ENCODE assay signal across 23 cellular contexts in genomic region chr7:154873722-154874121, GRCh38.
DNase-seq lines count a peak whose midpoint lies in the region; ATAC-seq, FAIRE-seq and TF ChIP-seq lines count a peak whose summit lies in the region.
"Had no signal": no experiment of that assay in that cellular context is flagged by ENCODE, and none has a peak within 500 bp of the region (broad histone marks: within the 10 kb centered on the region; RNA-seq: fewer than 3 reads in every experiment).

No MANE protein-coding gene starts in this region.

- H2BK12ac ChIP-seq in H1 (ENCODE audit: low read depth, low read length): peak overlapping the region; percentile 75; the same call in 1 of the 2 replicates

- H2BK20ac ChIP-seq in IMR-90 (ENCODE audit: low read depth, low read length) (no peak overlapping the region), H1 (ENCODE audit: low read length) (peak overlapping the region; percentile 61; the same call in 1 of the 2 replicates)

- H2BK15ac ChIP-seq in IMR-90 (ENCODE audit: low read depth, low read length) (no peak overlapping the region), H1 (ENCODE audit: low read length) (peak overlapping the region; percentile 81; the same call in 1 of the 2 replicates)

- H3K56ac ChIP-seq in IMR-90 (ENCODE audit: extremely low read depth, insufficient read depth, low read length) (no peak overlapping the region), H1 (replicated peaks; ENCODE audit: insufficient read length, low read depth, low read length) (no peak overlapping the region)

- H3K23ac ChIP-seq in IMR-90 (ENCODE audit: low read depth, low read length) (no peak overlapping the region), H1 (ENCODE audit: insufficient read length) (no peak overlapping the region)

- ATAC-seq in IMR-90 (ENCODE audit: low read depth) (no peak), HG02798 (IDR thresholded peaks at IDR 0.05; ENCODE audit: poor library complexity, unreplicated experiment) (no peak)
- ATAC-seq: A549; CD8-positive, alpha-beta T cell had no signal

- H3F3A ChIP-seq in smooth muscle cell (ENCODE audit: low read depth): no peaks in the 10 kb centered on the region

- 0 out of 2 replicates have a peak, but pooled peaks cover 4% of the 10 kb centered on the region for H3K23me2 ChIP-seq in H1 (ENCODE audit: low read depth, low read length)

- H3K27ac ChIP-seq in IMR-90 (ENCODE audit: insufficient read depth, low read length): no peak overlapping the region
- no peak overlapping the region for H3K27ac ChIP-seq in H1 (ENCODE audit: low read depth, low read length)
- peak overlapping the region; percentile 12 for H3K27ac ChIP-seq in mesodermal cell (ENCODE audit: low read depth, low read length, severe bottlenecking)
- no peak overlapping the region for H3K27ac ChIP-seq in smooth muscle cell (ENCODE audit: low read depth)
- H3K27ac ChIP-seq in tibial nerve: no peak overlapping the region
- H3K27ac ChIP-seq: A549, C4-2B, HL-60 had no signal

- H2AK5ac ChIP-seq in IMR-90 (ENCODE audit: low read depth, low read length): no peak overlapping the region
- peak overlapping the region; percentile 13; the same call in 1 of the 2 replicates for H2AK5ac ChIP-seq in H1 (ENCODE audit: low read depth, low read length)

- TF ChIP-seq RAD21 in IMR-90 (IDR thresholded peaks at IDR 0.05; ENCODE audit: low read length) (no peak), H1 (IDR thresholded peaks at IDR 0.05 in 1 of 2, conservative IDR thresholded peaks at IDR 0.05 in 1 of 2; ENCODE audit: low read depth in 2 of 2, low read length in 2 of 2) (no peak)

- no peaks in the 10 kb centered on the region for H3K79me1 ChIP-seq in IMR-90 (ENCODE audit: low read depth in 1 of 2, low read length in 2 of 2)
- H3K79me1 ChIP-seq in H1 (ENCODE audit: low read depth, low read length): 0 out of 2 replicates have a peak, but pooled peaks cover 3% of the 10 kb centered on the region

- H3K4ac ChIP-seq in IMR-90 (ENCODE audit: low read depth, low read length) (no peak overlapping the region), H1 (replicated peaks; ENCODE audit: insufficient read length, low read depth, low read length) (peak overlapping the region; percentile 14)

- peaks cover 38% of the 10 kb centered on the region for H3K27me3 Mint-ChIP-seq in activated T-cell treated with anti-CD3 and anti-CD28 coated beads, Interleukin-2, amount 50 U/mL, for 24 hours

- H3K27me3 ChIP-seq in IMR-90 (ENCODE audit: control insufficient read depth, insufficient read depth, low read length): no peaks in the 10 kb centered on the region
- H3K27me3 ChIP-seq in H1 (replicated peaks in 1 of 4; ENCODE audit: control insufficient read depth in 3 of 4, extremely low read depth in 1 of 4, insufficient read depth in 3 of 4, low read length in 3 of 4): no peaks in the 10 kb centered on the region
- no peaks in the 10 kb centered on the region for H3K27me3 ChIP-seq in smooth muscle cell (ENCODE audit: low read depth)
- no peaks in the 10 kb centered on the region for H3K27me3 ChIP-seq in tibial nerve
- H3K27me3 ChIP-seq: BE2C had no signal

- POLR2A ChIA-PET in IMR-90 (lab: Charles Lee; ENCODE audit: unreplicated experiment) (no interaction called here), H1 (lab: Charles Lee; ENCODE audit: partially characterized antibody) (no interaction called here)

- H2BK120ac ChIP-seq in IMR-90 (ENCODE audit: low read depth, low read length) (no peak overlapping the region), H1 (replicated peaks; ENCODE audit: low read depth, low read length) (no peak overlapping the region)

- in situ Hi-C loops in IMR-90 (cut with MboI; ENCODE audit: low sequenced_read_pairs): no loop called here

- no peaks in the 10 kb centered on the region for H3K36me3 ChIP-seq in IMR-90 (ENCODE audit: control insufficient read depth, insufficient read depth, low read length)
- H3K36me3 ChIP-seq in H1 (ENCODE audit: control insufficient read depth in 2 of 4, insufficient read depth in 4 of 4, low read length in 3 of 4): no peaks in the 10 kb centered on the region
- no peaks in the 10 kb centered on the region for H3K36me3 ChIP-seq in mesodermal cell (ENCODE audit: control insufficient read depth, insufficient read depth, low read length)
- H3K36me3 ChIP-seq in smooth muscle cell (ENCODE audit: low read depth): no peaks in the 10 kb centered on the region
- no peaks in the 10 kb centered on the region for H3K36me3 ChIP-seq in tibial nerve
- H3K36me3 ChIP-seq: BE2C, HAP-1 had no signal

- H3K18ac ChIP-seq in IMR-90 (ENCODE audit: low read depth, low read length) (no peak overlapping the region), H1 (ENCODE audit: extremely low read depth, low read length) (no peak overlapping the region)

- BruUV-seq in IMR-90 (replicated peaks; lab: Mats Ljungman, UMichigan): no TSS peak

- TF ChIP-seq POLR2A in IMR-90 (IDR thresholded peaks at IDR 0.05; ENCODE audit: low read depth, low read length) (no peak), H1 (IDR thresholded peaks at IDR 0.05; ENCODE audit: control extremely low read depth in 1 of 2, low read depth in 2 of 2, low read length in 2 of 2) (no peak), tibial nerve (IDR thresholded peaks at IDR 0.05) (no peak)

- H3K4me3 Mint-ChIP-seq in activated T-cell treated with anti-CD3 and anti-CD28 coated beads, Interleukin-2, amount 50 U/mL, for 24 hours: no peak overlapping the region
- H3K4me3 Mint-ChIP-seq: CD8-positive, alpha-beta T cell; HFFc6; IgD-negative memory B cell had no signal

- CTCF ChIA-PET in IMR-90 (lab: Yijun Ruan, JAX): no interaction called here
- CTCF ChIA-PET in H1 (lab: Charles Lee; ENCODE audit: partially characterized antibody): interaction anchor here (1.0 to 1.3 kb wide), 2 partner anchors 15 to 27 kb away, joined by 3 to 4 read pairs; no protein-coding TSS in a partner anchor

- H3K9me3 Mint-ChIP-seq in activated T-cell treated with anti-CD3 and anti-CD28 coated beads, Interleukin-2, amount 50 U/mL, for 24 hours: no peaks in the 10 kb centered on the region
- H3K9me3 Mint-ChIP-seq: CD8-positive, alpha-beta T cell had no signal

- no peak for FAIRE-seq in H1 (lab: Jason Lieb, UNC)
- FAIRE-seq: A549, D721Med, G401.6, GM12891 had no signal

- H2BK5ac ChIP-seq in IMR-90 (ENCODE audit: low read depth, low read length, poor library complexity, severe bottlenecking): no peak overlapping the region
- H2BK5ac ChIP-seq in H1 (ENCODE audit: low read depth, low read length): 0 out of 2 replicates have a peak overlapping the region, but pooled peaks have one; percentile 32

- H3K9ac ChIP-seq in IMR-90 (ENCODE audit: low read depth, low read length) (no peak overlapping the region), H1 (replicated peaks in 1 of 4; ENCODE audit: extremely low read depth in 1 of 4, low read depth in 3 of 4, low read length in 3 of 4) (no peak overlapping the region; a peak in 1 of 7 replicates), smooth muscle cell (ENCODE audit: low read depth) (no peak overlapping the region)

- H2AFZ ChIP-seq in IMR-90 (replicated peaks; ENCODE audit: low read length, poor library complexity) (peak overlapping the region; percentile 18), H1 (ENCODE audit: low read length) (no peak overlapping the region), smooth muscle cell (ENCODE audit: low read depth) (no peak overlapping the region)

- dilution Hi-C loops in IMR-90 (cut with HindIII; ENCODE audit: low sequenced_read_pairs, unreplicated experiment): no loop called here

- no peaks in the 10 kb centered on the region for H3K4me1 Mint-ChIP-seq in activated T-cell treated with anti-CD3 and anti-CD28 coated beads, Interleukin-2, amount 50 U/mL, for 24 hours (ENCODE audit: low read depth)

- H3K14ac ChIP-seq in IMR-90 (replicated peaks; ENCODE audit: low read depth, low read length) (no peak overlapping the region), H1 (ENCODE audit: insufficient read length) (no peak overlapping the region)

- H3K4me3 ChIP-seq in IMR-90 (ENCODE audit: insufficient read depth, low read depth, low read length) (no peak overlapping the region), H1 (ENCODE audit: extremely low read depth in 1 of 4, insufficient read depth in 2 of 4, low read depth in 3 of 4, low read length in 4 of 4) (no peak overlapping the region), mesodermal cell (ENCODE audit: extremely low read depth, insufficient read depth, low read length, poor library complexity, severe bottlenecking) (no peak overlapping the region), smooth muscle cell (no peak overlapping the region), tibial nerve (no peak overlapping the region)
- H3K4me3 ChIP-seq: A549, HAP-1 had no signal

- H3K9me1 ChIP-seq in IMR-90 (ENCODE audit: insufficient read depth, low read length): no peaks in the 10 kb centered on the region

- H3K4me1 ChIP-seq in IMR-90 (ENCODE audit: control insufficient read depth, insufficient read depth, low read length) (no peaks in the 10 kb centered on the region), H1 (replicated peaks in 1 of 4; ENCODE audit: control insufficient read depth in 3 of 4, insufficient read depth in 4 of 4, low read length in 3 of 4) (peaks cover 0 to 9% (median 3%) of the 10 kb centered on the region in 4 experiments; a peak in 4 of 7 replicates), mesodermal cell (ENCODE audit: control insufficient read depth, insufficient read depth, low read length, poor library complexity, severe bottlenecking) (peaks cover 5% of the 10 kb centered on the region), smooth muscle cell (ENCODE audit: low read depth) (peaks cover 2% of the 10 kb centered on the region), tibial nerve (no peaks in the 10 kb centered on the region)
- H3K4me1 ChIP-seq: A549, HAP-1 had no signal

- DNase-seq in IMR-90: no peak
- no peak for DNase-seq in H1 (ENCODE audit: low read depth in 1 of 2, low spot score in 2 of 2)
- DNase-seq in smooth muscle cell (lab: John Stamatoyannopoulos, UW; ENCODE audit: unreplicated experiment): no peak
- DNase-seq in NOMO-1 treated with DMSO at 0.1 percent for 48 hours (lab: John Stamatoyannopoulos, UW; ENCODE audit: unreplicated experiment): no peak
- DNase-seq in tibial nerve (ENCODE audit: low spot score in 2 of 2): no peak
- DNase-seq in activated T-cell treated with anti-CD3 and anti-CD28 coated beads, Interleukin-2, amount 50 U/mL, for 24 hours: no peak
- DNase-seq: BE2C; CD8-positive, alpha-beta T cell; COR-L47; DMS153; EL; GOT3; HFFc6 had no signal

- H2AK9ac ChIP-seq in IMR-90 (replicated peaks; ENCODE audit: low read depth, low read length, poor library complexity): no peak overlapping the region

- intact Hi-C loops in IMR-90 (cut with micrococcal nuclease): no loop called here

- H3K27ac Mint-ChIP-seq in activated T-cell treated with anti-CD3 and anti-CD28 coated beads, Interleukin-2, amount 50 U/mL, for 24 hours: no peak overlapping the region
- H3K27ac Mint-ChIP-seq: CD8-positive, alpha-beta T cell; HFFc6; IgD-negative memory B cell had no signal

- no peak for TF ChIP-seq CTCF in IMR-90 (conservative IDR thresholded peaks at IDR 0.05; ENCODE audit: low read depth, low read length)
- no peak for TF ChIP-seq CTCF in H1 (IDR thresholded peaks at IDR 0.05; ENCODE audit: control extremely low read depth in 1 of 3, insufficient read depth in 1 of 3, low read depth in 1 of 3, low read length in 3 of 3)
- no peak for TF ChIP-seq CTCF in smooth muscle cell (IDR thresholded peaks at IDR 0.05; ENCODE audit: borderline replicate concordance, insufficient read depth, poor library complexity, severe bottlenecking)
- no peak for TF ChIP-seq CTCF in tibial nerve (IDR thresholded peaks at IDR 0.05)

- WGBS in IMR-90 (ENCODE audit: extremely low coverage in 2 of 2, insufficient read length in 1 of 2), 2 experiments: 77% methylated on average over 4 of the region's 7 CpGs; no CpG with 5 or more reads in 1 of the 2 experiments
- 88% methylated on average over 7 of the region's 7 CpGs; no CpG with 5 or more reads in 1 of the 2 experiments for WGBS in H1 (ENCODE audit: extremely low coverage in 1 of 2, insufficient coverage in 1 of 2, insufficient read length in 1 of 2, insufficient replicate concordance in 2 of 2, low coverage in 1 of 2, low lambda C conversion rate in 2 of 2, missing lambda C conversion rate in 1 of 2), 2 experiments
- WGBS in mesodermal cell (ENCODE audit: insufficient coverage in 2 of 2), 2 experiments: 84 to 86% methylated on average over 6 to 7 of the region's 7 CpGs
- WGBS in smooth muscle cell (ENCODE audit: low lambda C conversion rate): 98% methylated on average over 7 of the region's 7 CpGs
- 87 to 94% methylated on average over 7 of the region's 7 CpGs for WGBS in tibial nerve, 2 donors

- H3K9me3 ChIP-seq in IMR-90 (ENCODE audit: control insufficient read depth, insufficient read depth, low read length): peaks cover 53% of the 10 kb centered on the region
- H3K9me3 ChIP-seq in H1 (ENCODE audit: insufficient read depth in 2 of 2, low read depth in 1 of 2, low read length in 1 of 2): no peaks in the 10 kb centered on the region
- no peaks in the 10 kb centered on the region for H3K9me3 ChIP-seq in mesodermal cell (ENCODE audit: control insufficient read depth, low read length)
- no peaks in the 10 kb centered on the region for H3K9me3 ChIP-seq in smooth muscle cell (replicated peaks; ENCODE audit: low read depth)
- no peaks in the 10 kb centered on the region for H3K9me3 ChIP-seq in tibial nerve
- H3K9me3 ChIP-seq: A549, BE2C, HAP-1 had no signal

- H3K36me3 Mint-ChIP-seq in activated T-cell treated with anti-CD3 and anti-CD28 coated beads, Interleukin-2, amount 50 U/mL, for 24 hours (ENCODE audit: low read depth): no peaks in the 10 kb centered on the region
- H3K36me3 Mint-ChIP-seq: CD8-positive, alpha-beta T cell; IgD-negative memory B cell had no signal

- H4K8ac ChIP-seq in IMR-90 (ENCODE audit: low read depth in 2 of 2, low read length in 2 of 2) (no peak overlapping the region), H1 (ENCODE audit: extremely low read depth, insufficient read depth, low read length) (no peak overlapping the region)

- H4K91ac ChIP-seq in IMR-90 (ENCODE audit: insufficient read depth, low read depth, low read length) (no peak overlapping the region), H1 (replicated peaks; ENCODE audit: insufficient read length, low read length) (peak overlapping the region; percentile 41)

- H3K4me2 ChIP-seq in IMR-90 (ENCODE audit: low read depth, low read length) (no peak overlapping the region), H1 (ENCODE audit: insufficient read depth in 1 of 2, low read depth in 2 of 2, low read length in 2 of 2) (no peak overlapping the region), smooth muscle cell (peak overlapping the region; percentile 55)
- H3K4me2 ChIP-seq: A549 had no signal

- TF ChIP-seq EP300 in H1 (IDR thresholded peaks at IDR 0.05; ENCODE audit: borderline replicate concordance in 1 of 2, low read depth in 2 of 2, low read length in 2 of 2) (no peak), tibial nerve (IDR thresholded peaks at IDR 0.05) (no peak)

- H4K5ac ChIP-seq in IMR-90 (ENCODE audit: low read depth, low read length): no peak overlapping the region
- H4K5ac ChIP-seq in H1 (ENCODE audit: insufficient read length, low read depth, low read length): no peak overlapping the region

- H4K20me1 ChIP-seq in IMR-90 (ENCODE audit: insufficient read depth, low read length) (no peaks in the 10 kb centered on the region), H1 (replicated peaks in 1 of 2; ENCODE audit: control insufficient read depth in 1 of 2, insufficient read depth in 2 of 2, low read length in 2 of 2) (peaks cover 0 to 5% of the 10 kb centered on the region in 2 experiments), smooth muscle cell (ENCODE audit: low read depth) (no peaks in the 10 kb centered on the region)

- H3K79me2 ChIP-seq in H1 (ENCODE audit: control insufficient read depth in 1 of 2, insufficient read depth in 2 of 2, low read length in 2 of 2) (no peaks in the 10 kb centered on the region), smooth muscle cell (ENCODE audit: low read depth) (no peaks in the 10 kb centered on the region)
